In genomic region chr5:17283121-17283415, GRCh38 we compare ENCODE assay signal across 15 cellular contexts.
"Had no signal": no experiment of that assay in that cellular context is flagged by ENCODE, and none has a peak within 500 bp of the region (broad histone marks: within the 10 kb centered on the region; RNA-seq: fewer than 3 reads in every experiment).

No MANE protein-coding gene starts in this region.

- H3K4me1 ChIP-seq: esophagus squamous epithelium, left lung, sigmoid colon, stomach had no signal

- DNase-seq: activated CD4-positive, alpha-beta T cell treated with anti-CD3 and anti-CD28 coated beads for 4 hours; activated CD8-positive, alpha-beta memory T cell treated with anti-CD3 and anti-CD28 coated beads, Interleukin-2, amount 50 U/mL, for 48 hours; activated CD8-positive, alpha-beta T cell treated with anti-CD3 and anti-CD28 coated beads for 36 hours; activated naive CD4-positive, alpha-beta T cell; foreskin fibroblast; left lung; mesenchymal stem cell; nephron progenitor cell; sigmoid colon; stimulated activated CD4-positive, alpha-beta T cell treated with anti-CD3 and anti-CD28 coated beads, Interleukin-2, amount 100 ng/mL, for 48 hours; stomach had no signal

- H3K4me3 Mint-ChIP-seq: activated CD8-positive, alpha-beta T cell treated with anti-CD3 and anti-CD28 coated beads for 36 hours; activated T-helper 1 cell treated with anti-CD3 and anti-CD28 coated beads, Interleukin-12 subunit alpha, Interleukin-12 subunit beta, Interleukin-2, Interleukin-4 antibody, amounts not matched to agents 30 ng/mL and 10 ng/mL and 1 ng/mL, durations not matched to agents 14 hours and 24 hours and 36 hours; nephron progenitor cell had no signal

- H3K27ac ChIP-seq: esophagus squamous epithelium, sigmoid colon, stomach, thoracic aorta, VCaP had no signal

- H3K4me3 ChIP-seq: esophagus squamous epithelium, left lung, sigmoid colon, stomach had no signal

- H3K36me3 ChIP-seq: esophagus squamous epithelium, left lung, sigmoid colon, stomach, thoracic aorta had no signal

- H3K27ac Mint-ChIP-seq: activated CD8-positive, alpha-beta T cell treated with anti-CD3 and anti-CD28 coated beads for 36 hours; activated T-helper 1 cell treated with anti-CD3 and anti-CD28 coated beads, Interleukin-12 subunit alpha, Interleukin-12 subunit beta, Interleukin-2, Interleukin-4 antibody, amounts not matched to agents 30 ng/mL and 10 ng/mL and 1 ng/mL, durations not matched to agents 14 hours and 24 hours and 36 hours had no signal

- H3K27me3 Mint-ChIP-seq: activated CD8-positive, alpha-beta T cell treated with anti-CD3 and anti-CD28 coated beads for 36 hours had no signal

- H3K9me3 ChIP-seq: esophagus squamous epithelium, left lung, sigmoid colon, stomach, thoracic aorta had no signal

- H3K27me3 ChIP-seq: esophagus squamous epithelium, left lung, sigmoid colon, stomach had no signal

- ATAC-seq: activated CD8-positive, alpha-beta T cell treated with anti-CD3 and anti-CD28 coated beads for 36 hours; left lung had no signal
